32 cellular contexts compared by ENCODE assay signal in genomic region chr13:44833626-44834025, GRCh38.
"Had no signal": no experiment of that assay in that cellular context is flagged by ENCODE, and none has a peak within 500 bp of the region (broad histone marks: within the 10 kb centered on the region; RNA-seq: fewer than 3 reads in every experiment).

No MANE protein-coding gene starts in this region.

- H3K4me1 Mint-ChIP-seq: naive B cell; natural killer cell; nephron; neural crest cell; stimulated activated memory B cell treated with anti-CD40 and anti-IgM and Interleukin-4, amounts not matched to agents 10 μg/mL and 1 μg/mL and 100 μg/mL, for 72 hours; stimulated activated naive CD8-positive, alpha-beta T cell treated with anti-CD3 and anti-CD28 coated beads, Interleukin-15, amount 100 ng/mL, for 72 hours had no signal

- H3K27ac ChIP-seq: ovary, parathyroid adenoma, psoas muscle, right lobe of liver, skin epidermis, spleen, suprapubic skin, testis, tibial artery, transverse colon, upper lobe of right lung, uterus had no signal

- H3K36me3 Mint-ChIP-seq: naive B cell; natural killer cell; stimulated activated memory B cell treated with anti-CD40 and anti-IgM and Interleukin-4, amounts not matched to agents 10 μg/mL and 1 μg/mL and 100 μg/mL, for 72 hours; type B pancreatic cell had no signal

- H3K4me3 ChIP-seq: ovary, psoas muscle, right lobe of liver, skin epidermis, smooth muscle cell, spleen, suprapubic skin, testis, tibial artery, transverse colon, upper lobe of right lung, uterus had no signal

- H3K27me3 Mint-ChIP-seq: progenitor cell of endocrine pancreas; stimulated activated memory B cell treated with anti-CD40 and anti-IgM and Interleukin-4, amounts not matched to agents 10 μg/mL and 1 μg/mL and 100 μg/mL, for 72 hours; stimulated activated naive CD8-positive, alpha-beta T cell treated with anti-CD3 and anti-CD28 coated beads, Interleukin-15, amount 100 ng/mL, for 72 hours; type B pancreatic cell had no signal

- H3K27ac Mint-ChIP-seq: naive B cell; natural killer cell; nephron; progenitor cell of endocrine pancreas; stimulated activated memory B cell treated with anti-CD40 and anti-IgM and Interleukin-4, amounts not matched to agents 10 μg/mL and 1 μg/mL and 100 μg/mL, for 72 hours; stimulated activated naive CD8-positive, alpha-beta T cell treated with anti-CD3 and anti-CD28 coated beads, Interleukin-15, amount 100 ng/mL, for 72 hours; type B pancreatic cell had no signal

- H3K9me3 ChIP-seq: ovary, psoas muscle, right lobe of liver, suprapubic skin, testis, tibial artery, transverse colon, upper lobe of right lung, uterus had no signal

- H3K36me3 ChIP-seq: ovary, right lobe of liver, spleen, suprapubic skin, tibial artery, transverse colon, upper lobe of right lung, uterus had no signal

- H3K9me3 Mint-ChIP-seq: naive B cell; natural killer cell; nephron; neural crest cell; stimulated activated memory B cell treated with anti-CD40 and anti-IgM and Interleukin-4, amounts not matched to agents 10 μg/mL and 1 μg/mL and 100 μg/mL, for 72 hours; stimulated activated naive CD8-positive, alpha-beta T cell treated with anti-CD3 and anti-CD28 coated beads, Interleukin-15, amount 100 ng/mL, for 72 hours; type B pancreatic cell had no signal

- DNase-seq: naive B cell; natural killer cell; occipital lobe; ovary; posterior cingulate gyrus; psoas muscle; right cardiac atrium; right lobe of liver; spleen; stimulated activated CD4-positive, alpha-beta T cell treated with anti-CD3 and anti-CD28 coated beads, Interleukin-12 subunit alpha, Interleukin-12 subunit beta, amount 100 ng/mL, for 4 hours; stimulated activated CD4-positive, alpha-beta T cell treated with anti-CD3 and anti-CD28 coated beads, Interleukin-1b, Interleukin-23, amount 100 ng/mL, for 48 hours; stimulated activated CD4-positive, alpha-beta T cell treated with anti-CD3 and anti-CD28 coated beads, Interleukin-4, amount 100 ng/mL, for 1 hour; stimulated activated CD4-positive, alpha-beta T cell treated with anti-CD3 and anti-CD28 coated beads, Interleukin-4, amount 100 ng/mL, for 4 hours; stimulated activated CD8-positive, alpha-beta memory T cell treated with anti-CD3 and anti-CD28 coated beads, Interleukin-4, amount 100 ng/mL, for 48 hours; stimulated activated naive CD4-positive, alpha-beta T cell; stimulated activated naive CD8-positive, alpha-beta T cell treated with anti-CD3 and anti-CD28 coated beads, Interleukin-15, amount 100 ng/mL, for 72 hours; stimulated activated naive CD8-positive, alpha-beta T cell treated with anti-CD3 and anti-CD28 coated beads, Interleukin-15, Interleukin-2, amounts not matched to agents 100 U/mL and 50 U/mL, for 24 hours; substantia nigra; tibial artery; transverse colon; upper lobe of right lung; uterus had no signal

- H3K27me3 ChIP-seq: ovary, right lobe of liver, spleen, suprapubic skin, testis, tibial artery, transverse colon, upper lobe of right lung, uterus had no signal

- ATAC-seq: natural killer cell; right lobe of liver; stimulated activated memory B cell treated with anti-CD40 and anti-IgM and Interleukin-4, amounts not matched to agents 10 μg/mL and 1 μg/mL and 100 μg/mL, for 72 hours; stimulated activated naive CD8-positive, alpha-beta T cell treated with anti-CD3 and anti-CD28 coated beads, Interleukin-15, amount 100 ng/mL, for 72 hours; stimulated activated naive CD8-positive, alpha-beta T cell treated with anti-CD3 and anti-CD28 coated beads, Interleukin-15, Interleukin-2, amounts not matched to agents 100 U/mL and 50 U/mL, for 24 hours; upper lobe of right lung had no signal

- H3K4me3 Mint-ChIP-seq: naive B cell; natural killer cell; nephron; neural crest cell; stimulated activated memory B cell treated with anti-CD40 and anti-IgM and Interleukin-4, amounts not matched to agents 10 μg/mL and 1 μg/mL and 100 μg/mL, for 72 hours; stimulated activated naive CD8-positive, alpha-beta T cell treated with anti-CD3 and anti-CD28 coated beads, Interleukin-15, amount 100 ng/mL, for 72 hours; type B pancreatic cell had no signal

- H3K4me1 ChIP-seq: right lobe of liver, spleen, suprapubic skin, transverse colon, upper lobe of right lung, uterus had no signal
